ENCODE assay signal across 8 cellular contexts in genomic region chr17:81398855-81399451, GRCh38. TPM values are rescaled to one million over a fixed set of nuclear protein-coding genes. Genes with fewer than 3 reads are reported as not detected.
A peak's percentile ranks its signal among the peaks of the same experiment; 100 is the strongest.
DNase-seq lines count a peak whose midpoint lies in the region; ATAC-seq, FAIRE-seq and TF ChIP-seq lines count a peak whose summit lies in the region.

No MANE protein-coding gene starts in this region.

- H3K9me3 Mint-ChIP-seq in activated naive CD4-positive, alpha-beta T cell treated with anti-CD3 and anti-CD28 coated beads for 36 hours: no peaks in the 10 kb centered on the region
- no peaks in the 10 kb centered on the region for H3K9me3 Mint-ChIP-seq in activated naive CD4-positive, alpha-beta T cell treated with anti-CD3 and anti-CD28 coated beads, Interleukin-2, amount 50 U/mL, for 72 hours
- H3K9me3 Mint-ChIP-seq in astrocyte (ENCODE audit: unreplicated experiment): no peaks in the 10 kb centered on the region

- peaks cover 80% of the 10 kb centered on the region for H3K79me2 ChIP-seq in astrocyte (ENCODE audit: insufficient read depth, low read length)

- no peaks in the 10 kb centered on the region for H3K36me3 ChIP-seq in astrocyte (ENCODE audit: insufficient read depth, low read length)
- no peaks in the 10 kb centered on the region for H3K36me3 ChIP-seq in right lobe of liver
- no peaks in the 10 kb centered on the region for H3K36me3 ChIP-seq in transverse colon

- peak overlapping the region; percentile 96 for H3K4me2 ChIP-seq in astrocyte (ENCODE audit: low read length)

- WGBS in right lobe of liver (ENCODE audit: insufficient coverage, low coverage, low lambda C conversion rate, missing lambda C conversion rate): 1% methylated on average over 7 of the region's 51 CpGs
- WGBS in transverse colon (ENCODE audit: low coverage in 1 of 2), 2 donors: 0 to 5% methylated on average over 6 to 24 of the region's 51 CpGs

- TF ChIP-seq EP300 in transverse colon (IDR thresholded peaks at IDR 0.05; ENCODE audit: low read depth): no peak

- H3K9me3 ChIP-seq in astrocyte (ENCODE audit: insufficient read depth, low read depth, low read length) (no peaks in the 10 kb centered on the region), right lobe of liver (no peaks in the 10 kb centered on the region), transverse colon (no peaks in the 10 kb centered on the region)

- H3K27me3 Mint-ChIP-seq in activated naive CD4-positive, alpha-beta T cell treated with anti-CD3 and anti-CD28 coated beads for 36 hours (ENCODE audit: low read depth): peaks cover 60% of the 10 kb centered on the region
- H3K27me3 Mint-ChIP-seq in astrocyte (ENCODE audit: low read depth, unreplicated experiment): no peaks in the 10 kb centered on the region

- no peak for TF ChIP-seq CTCF in astrocyte (IDR thresholded peaks at IDR 0.05; ENCODE audit: insufficient read depth, low read depth, low read length)
- TF ChIP-seq CTCF in right lobe of liver (IDR thresholded peaks at IDR 0.05): no peak
- TF ChIP-seq CTCF in transverse colon (IDR thresholded peaks at IDR 0.05): no peak

- peaks cover 29% of the 10 kb centered on the region for H3K4me1 Mint-ChIP-seq in activated naive CD4-positive, alpha-beta T cell treated with anti-CD3 and anti-CD28 coated beads for 36 hours (ENCODE audit: low read depth)
- peaks cover 32% of the 10 kb centered on the region for H3K4me1 Mint-ChIP-seq in astrocyte (ENCODE audit: low read depth, unreplicated experiment)

- no peak for FAIRE-seq in astrocyte (lab: Jason Lieb, UNC)

- H3K27me3 ChIP-seq in astrocyte (ENCODE audit: insufficient read depth, low read length) (no peaks in the 10 kb centered on the region), right lobe of liver (no peaks in the 10 kb centered on the region), transverse colon (peaks cover 9% of the 10 kb centered on the region)

- H3K4me3 ChIP-seq in astrocyte (ENCODE audit: insufficient read depth, low read depth, low read length) (peak overlapping the region; percentile 68), right lobe of liver (peak overlapping the region; percentile 34 to 70 (median 53)), transverse colon (peak overlapping the region; percentile 50 to 85 (median 70))

- in situ Hi-C loops in transverse colon (cut with MboI; ENCODE audit: low pct_ligation_motif_present in 1 of 4, low pct_unique_long_range_greater_than_20kb in 1 of 4, low sequenced_read_pairs in 3 of 4): loop anchor here in 2 of 4 donors (10.0 to 25.0 kb wide), 3 partner anchors 64 to 112 kb away; partner anchors contain the start of gene SLC38A10 (in 1 of the 2)

- CTCF ChIA-PET in activated naive CD4-positive, alpha-beta T cell treated with anti-CD3 and anti-CD28 coated beads for 36 hours (lab: Charles Lee): no interaction called here

- H3K9ac ChIP-seq in astrocyte (ENCODE audit: low read length): peak overlapping the region; percentile 90

- TF ChIP-seq POLR2A in right lobe of liver (IDR thresholded peaks at IDR 0.05) (no peak), transverse colon (IDR thresholded peaks at IDR 0.05) (no peak)

- H3K36me3 Mint-ChIP-seq in activated naive CD4-positive, alpha-beta T cell treated with anti-CD3 and anti-CD28 coated beads for 36 hours (ENCODE audit: low read depth): no peaks in the 10 kb centered on the region
- peaks cover 5% of the 10 kb centered on the region in 2 donors for H3K36me3 Mint-ChIP-seq in activated naive CD4-positive, alpha-beta T cell treated with anti-CD3 and anti-CD28 coated beads, Interleukin-2, amount 50 U/mL, for 72 hours
- H3K36me3 Mint-ChIP-seq in astrocyte (ENCODE audit: low read depth, unreplicated experiment): no peaks in the 10 kb centered on the region

- intact Hi-C loops in activated naive CD4-positive, alpha-beta T cell treated with anti-CD3 and anti-CD28 coated beads for 36 hours (cut with micrococcal nuclease): loop anchor here (5.0 to 10.0 kb wide), 2 partner anchors 83 to 144 kb away; no protein-coding TSS in a partner anchor
- intact Hi-C loops in right lobe of liver (cut with DNase I): no loop called here
- intact Hi-C loops in transverse colon (cut with DNase I; ENCODE audit: low total_unique reads): loop anchor here (10.0 kb wide), 1 partner anchor 104 kb away; the partner anchor contains the start of gene SLC38A10

- ATAC-seq in activated naive CD4-positive, alpha-beta T cell treated with anti-CD3 and anti-CD28 coated beads, Interleukin-2, amount 50 U/mL, for 72 hours: no peak
- ATAC-seq in right lobe of liver: no peak
- ATAC-seq in HG02884 (IDR thresholded peaks at IDR 0.05; ENCODE audit: unreplicated experiment): no peak
- ATAC-seq in HG03025 (IDR thresholded peaks at IDR 0.05; ENCODE audit: low FRiP score, unreplicated experiment): no peak

- peaks cover 52% of the 10 kb centered on the region for H3K4me1 ChIP-seq in astrocyte (ENCODE audit: insufficient read depth, low read length)
- peaks cover 0 to 41% (median 17%) of the 10 kb centered on the region in 4 donors for H3K4me1 ChIP-seq in right lobe of liver
- peaks cover 13 to 58% (median 42%) of the 10 kb centered on the region in 4 donors for H3K4me1 ChIP-seq in transverse colon

- H3K27ac Mint-ChIP-seq in activated naive CD4-positive, alpha-beta T cell treated with anti-CD3 and anti-CD28 coated beads for 36 hours: no peak overlapping the region
- H3K27ac Mint-ChIP-seq in activated naive CD4-positive, alpha-beta T cell treated with anti-CD3 and anti-CD28 coated beads, Interleukin-2, amount 50 U/mL, for 72 hours: peak overlapping the region in 1 of 2 donors; percentile 89
- peak overlapping the region; percentile 98 for H3K27ac Mint-ChIP-seq in astrocyte (ENCODE audit: unreplicated experiment)

- DNase-seq in activated naive CD4-positive, alpha-beta T cell treated with anti-CD3 and anti-CD28 coated beads for 36 hours: no peak
- DNase-seq in activated naive CD4-positive, alpha-beta T cell treated with anti-CD3 and anti-CD28 coated beads, Interleukin-2, amount 50 U/mL, for 72 hours (ENCODE audit: low spot score in 2 of 2): no peak
- no peak for DNase-seq in astrocyte (ENCODE audit: low read depth)
- DNase-seq in right lobe of liver: no peak
- DNase-seq in transverse colon: no peak
- DNase-seq in HuH-7 (ENCODE audit: low spot score): no peak

- H3K27ac ChIP-seq in astrocyte (ENCODE audit: low read depth, low read length) (peak overlapping the region; percentile 90), right lobe of liver (peak overlapping the region; percentile 95 to 98 (median 96)), transverse colon (peak overlapping the region; percentile 95 to 99 (median 98))

- no peak overlapping the region for H2AFZ ChIP-seq in astrocyte (ENCODE audit: low read depth, low read length)

- H3K4me3 Mint-ChIP-seq in activated naive CD4-positive, alpha-beta T cell treated with anti-CD3 and anti-CD28 coated beads for 36 hours: peak overlapping the region; percentile 70
- H3K4me3 Mint-ChIP-seq in astrocyte (ENCODE audit: unreplicated experiment): peak overlapping the region; percentile 94

- H4K20me1 ChIP-seq in astrocyte (ENCODE audit: insufficient read depth, low read length): peaks cover 7% of the 10 kb centered on the region

RNA-seq across cellular contexts. Expression of gene BAHCC1, which starts 3.7 kb away (rescaled TPM):
- total RNA-seq in activated naive CD4-positive, alpha-beta T cell treated with anti-CD3 and anti-CD28 coated beads for 36 hours: under 1 TPM in 1 of 2 experiments, not detected in 1; 0.02 TPM
- total RNA-seq in activated naive CD4-positive, alpha-beta T cell treated with anti-CD3 and anti-CD28 coated beads, Interleukin-2, amount 50 U/mL, for 72 hours: under 1 TPM in 1 of 2 donors, not detected in 1; 0.16 TPM
- 18.5 TPM in 2 replicates for total RNA-seq in astrocyte
- total RNA-seq in right lobe of liver: 1 to 10 TPM; 2.5 to 6.4 (median 4.9) TPM
- total RNA-seq in transverse colon: 100 to 1,000 TPM in 1 of 4 donors, 10 to 100 TPM in 2, 1 to 10 TPM in 1; 8.7 to 133 (median 12.4) TPM

Comparison
In these comparisons a context has a peak if more than half of its experiments do, and no peak if none do; other contexts are left out.
1. intact Hi-C loops: an anchor here in activated naive CD4-positive, alpha-beta T cell treated with anti-CD3 and anti-CD28 coated beads for 36 hours (5.0 to 10.0 kb wide) and transverse colon (10.0 kb wide); none called in right lobe of liver.